Comparison of ENCODE assay signal across 19 cellular contexts in the genomic region with DNA sequence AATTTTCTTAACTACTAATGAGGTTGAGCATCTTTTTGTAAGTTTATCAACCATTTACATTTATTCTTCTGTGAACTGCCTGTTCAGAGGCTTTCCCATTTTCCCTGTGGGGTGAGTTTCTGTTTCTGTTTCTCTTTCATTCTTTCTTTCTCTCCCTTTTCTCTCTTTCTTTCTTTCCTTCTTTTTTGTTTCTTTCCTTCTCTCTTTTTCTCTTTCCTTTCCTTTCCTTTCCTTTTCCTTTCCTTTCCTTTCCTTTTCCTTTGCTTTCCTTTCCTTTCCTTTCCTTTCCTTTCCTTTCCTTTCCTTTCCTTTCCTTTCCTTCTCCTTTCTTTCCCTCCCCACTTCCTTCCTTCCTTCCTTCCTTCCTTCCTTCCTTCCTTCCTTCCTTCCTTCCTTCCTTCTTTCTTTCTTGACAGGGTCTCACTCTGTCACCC. TPM values are rescaled to one million over a fixed set of nuclear protein-coding genes. Genes with fewer than 3 reads are reported as not detected.
DNase-seq lines count a peak whose midpoint lies in the region; ATAC-seq and TF ChIP-seq lines count a peak whose summit lies in the region.
"Had no signal": no experiment of that assay in that cellular context is flagged by ENCODE, and none has a peak within 500 bp of the region (broad histone marks: within the 10 kb centered on the region; RNA-seq: fewer than 3 reads in every experiment).

No MANE protein-coding gene starts in this region.

- ATAC-seq in heart left ventricle (no peak), WTC11 (no peak), thoracic aorta (ENCODE audit: insufficient number of reproducible peaks, low FRiP score, low read depth) (no peak), GM18502 (IDR thresholded peaks at IDR 0.05; ENCODE audit: poor library complexity, unreplicated experiment) (no peak), HG03469 (IDR thresholded peaks at IDR 0.05; ENCODE audit: unreplicated experiment) (no peak)
- ATAC-seq: A549, GM12878 had no signal

- CTCF ChIA-PET in WTC11 (lab: Charles Lee), result no interaction called here

- H3K4me3 Mint-ChIP-seq in WTC11, result no peak overlapping the region
- H3K4me3 Mint-ChIP-seq in endothelial cell (ENCODE audit: unreplicated experiment), result no peak overlapping the region

- H3K27ac Mint-ChIP-seq in WTC11 (no peak overlapping the region; the same call in 1 of the 2 replicates), endothelial cell (ENCODE audit: unreplicated experiment) (peak overlapping the region; percentile 16)
- H3K27ac Mint-ChIP-seq: IgD-negative memory B cell had no signal

- H3K4me3 ChIP-seq in left ventricle myocardium inferior, result no peak overlapping the region
- no peak overlapping the region for H3K4me3 ChIP-seq in heart left ventricle
- no peak overlapping the region for H3K4me3 ChIP-seq in thoracic aorta
- H3K4me3 ChIP-seq: A549, GM12878, SJCRH30 had no signal

- H3K36me3 ChIP-seq in left ventricle myocardium inferior (no peaks in the 10 kb centered on the region), heart left ventricle (no peaks in the 10 kb centered on the region), thoracic aorta (no peaks in the 10 kb centered on the region)
- H3K36me3 ChIP-seq: SJCRH30 had no signal

- H3K9me3 Mint-ChIP-seq in WTC11, result no peaks in the 10 kb centered on the region
- H3K9me3 Mint-ChIP-seq in endothelial cell (ENCODE audit: unreplicated experiment), result no peaks in the 10 kb centered on the region
- H3K9me3 Mint-ChIP-seq: IgD-negative memory B cell had no signal

- H3K27me3 Mint-ChIP-seq in WTC11 (ENCODE audit: low read depth), result no peaks in the 10 kb centered on the region
- no peaks in the 10 kb centered on the region for H3K27me3 Mint-ChIP-seq in endothelial cell (ENCODE audit: unreplicated experiment)
- H3K27me3 Mint-ChIP-seq: IgD-negative memory B cell had no signal

- H3K36me3 Mint-ChIP-seq in WTC11 (no peaks in the 10 kb centered on the region), endothelial cell (ENCODE audit: low read depth, unreplicated experiment) (no peaks in the 10 kb centered on the region)

- H3K9me3 ChIP-seq in left ventricle myocardium inferior (replicated peaks) (no peaks in the 10 kb centered on the region), heart left ventricle (peaks cover 0 to 4% (median 0%) of the 10 kb centered on the region in 12 donors), thoracic aorta (no peaks in the 10 kb centered on the region)
- H3K9me3 ChIP-seq: A549, SJCRH30 had no signal

- H3K4me1 ChIP-seq in left ventricle myocardium inferior (peaks cover 62% of the 10 kb centered on the region), heart left ventricle (peaks cover 0 to 51% (median 15%) of the 10 kb centered on the region in 12 donors), thoracic aorta (ENCODE audit: control insufficient read depth in 1 of 2, low read depth in 2 of 2) (peaks cover 49 to 73% of the 10 kb centered on the region in 2 donors)
- H3K4me1 ChIP-seq: SJCRH30 had no signal

- POLR2A ChIA-PET in WTC11 (lab: Charles Lee), result no interaction called here

- TF ChIP-seq CTCF in left ventricle myocardium inferior (IDR thresholded peaks at IDR 0.05; ENCODE audit: borderline replicate concordance) (no peak), heart left ventricle (IDR thresholded peaks at IDR 0.05) (no peak), WTC11 (IDR thresholded peaks at IDR 0.05) (no peak), endothelial cell (IDR thresholded peaks at IDR 0.05; ENCODE audit: unreplicated experiment) (no peak), thoracic aorta (IDR thresholded peaks at IDR 0.05) (no peak)

- H3K4me1 Mint-ChIP-seq in WTC11 (peaks cover 8% of the 10 kb centered on the region; the same call in 1 of the 2 replicates), endothelial cell (ENCODE audit: unreplicated experiment) (no peaks in the 10 kb centered on the region)

- no peak for TF ChIP-seq POLR2A in heart left ventricle (IDR thresholded peaks at IDR 0.05)

- intact Hi-C loops in left ventricle myocardium inferior (cut with micrococcal nuclease), result no loop called here
- intact Hi-C loops in heart left ventricle (cut with DNase I), result no loop called here

- DNase-seq in left ventricle myocardium inferior (no peak), heart left ventricle (no peak), WTC11 (ENCODE audit: low spot score) (no peak), endothelial cell (ENCODE audit: low spot score) (no peak), thoracic aorta (ENCODE audit: low spot score) (no peak), NOMO-1 treated with DMSO at 0.1 percent for 48 hours (lab: John Stamatoyannopoulos, UW; ENCODE audit: unreplicated experiment) (no peak)
- DNase-seq: DND-41; NCI-H187; NCI-H345; NCI-H526; NK-92 treated with Interleukin-12 subunit alpha and Interleukin-12 subunit beta, amount 100 ng/mL, for 24 hours; SJCRH30 had no signal

- H3K27me3 ChIP-seq in left ventricle myocardium inferior (ENCODE audit: low read depth) (no peaks in the 10 kb centered on the region), heart left ventricle (no peaks in the 10 kb centered on the region), thoracic aorta (replicated peaks; ENCODE audit: insufficient read depth) (no peaks in the 10 kb centered on the region)
- H3K27me3 ChIP-seq: SJCRH30 had no signal

- H3K27ac ChIP-seq in left ventricle myocardium inferior (replicated peaks) (peak overlapping the region; percentile 99), heart left ventricle (peak overlapping the region in 3 of 12 donors; percentile 61 to 69 (median 66)), thoracic aorta (peak overlapping the region; percentile 67 to 74)
- H3K27ac ChIP-seq: C4-2B, RWPE1, SJCRH30 had no signal

TF ChIP-seq in WTC11, 78 proteins besides CTCF, POLR2A, EP300 and RAD21:
- TF ChIP-seq, protein P1, sequence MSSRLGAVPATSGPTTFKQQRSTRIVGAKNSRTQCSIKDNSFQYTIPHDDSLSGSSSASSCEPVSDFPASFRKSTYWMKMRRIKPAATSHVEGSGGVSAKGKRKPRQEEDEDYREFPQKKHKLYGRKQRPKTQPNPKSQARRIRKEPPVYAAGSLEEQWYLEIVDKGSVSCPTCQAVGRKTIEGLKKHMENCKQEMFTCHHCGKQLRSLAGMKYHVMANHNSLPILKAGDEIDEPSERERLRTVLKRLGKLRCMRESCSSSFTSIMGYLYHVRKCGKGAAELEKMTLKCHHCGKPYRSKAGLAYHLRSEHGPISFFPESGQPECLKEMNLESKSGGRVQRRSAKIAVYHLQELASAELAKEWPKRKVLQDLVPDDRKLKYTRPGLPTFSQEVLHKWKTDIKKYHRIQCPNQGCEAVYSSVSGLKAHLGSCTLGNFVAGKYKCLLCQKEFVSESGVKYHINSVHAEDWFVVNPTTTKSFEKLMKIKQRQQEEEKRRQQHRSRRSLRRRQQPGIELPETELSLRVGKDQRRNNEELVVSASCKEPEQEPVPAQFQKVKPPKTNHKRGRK (CRISPR knock-in tag; IDR thresholded peaks at IDR 0.05; ENCODE audit: borderline replicate concordance), result 0 out of 2 replicates have a peak, but pooled peaks have one; percentile 74
- TF ChIP-seq ZNF423 (CRISPR knock-in tag; IDR thresholded peaks at IDR 0.05) (no peak), ZNF232 (CRISPR knock-in tag; IDR thresholded peaks at IDR 0.05) (no peak)

RNA-seq across cellular contexts. Expression of a gene that starts 8.0 kb away (rescaled TPM):
- total RNA-seq in left ventricle myocardium inferior (41.6 TPM), heart left ventricle (10 to 100 TPM; 26.3 to 49.1 (median 38.9) TPM), WTC11 (2021) (44.9 to 49.5 TPM (median 48.7 TPM) in 3 replicates), endothelial cell (ENCODE audit: unreplicated experiment) (55.0 TPM), thoracic aorta (10 to 100 TPM; 37.4 to 39.7 TPM)
- polyA plus RNA-seq in heart left ventricle, result 10 to 100 TPM; 22.5 to 29.5 TPM

RNA-seq across cellular contexts. Expression of a gene that starts 57.1 kb away (rescaled TPM):
- total RNA-seq in left ventricle myocardium inferior (760 TPM), heart left ventricle (1,000 to 10,000 TPM in 1 of 9 donors, 100 to 1,000 TPM in 8; 473 to 1,111 (median 849) TPM), WTC11 (2021) (779 to 918 TPM (median 906 TPM) in 3 replicates), endothelial cell (ENCODE audit: unreplicated experiment) (1,184 TPM), thoracic aorta (100 to 1,000 TPM; 361 to 564 TPM)
- polyA plus RNA-seq in heart left ventricle, result 100 to 1,000 TPM; 142 to 428 TPM
